Comparison of ENCODE assay signal across 23 cellular contexts in the genomic region with DNA sequence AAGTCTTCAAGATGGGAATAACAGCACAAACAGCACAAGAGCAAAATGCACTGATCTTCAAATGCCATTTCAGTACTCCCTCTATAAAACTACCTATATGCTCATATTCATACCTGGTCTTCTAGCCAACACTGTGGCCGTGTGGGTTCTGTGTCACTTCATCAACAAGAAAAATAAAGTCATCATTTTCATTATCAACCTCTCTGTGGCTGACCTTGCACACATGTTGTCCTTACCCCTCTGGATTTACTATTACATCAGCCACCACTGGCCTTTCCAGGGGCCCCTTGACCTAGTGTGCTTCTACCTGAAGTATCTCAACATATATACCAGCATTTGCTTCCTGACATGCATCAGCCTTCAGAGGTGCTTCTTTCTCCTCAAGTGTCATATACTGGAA. TPM values are rescaled to one million over a fixed set of nuclear protein-coding genes. Genes with fewer than 3 reads are reported as not detected.
A peak's percentile ranks its signal among the peaks of the same experiment; 100 is the strongest.
DNase-seq lines count a peak whose midpoint lies in the region; ATAC-seq and TF ChIP-seq lines count a peak whose summit lies in the region.
"Had no signal": no experiment of that assay in that cellular context is flagged by ENCODE, and none has a peak within 500 bp of the region (broad histone marks: within the 10 kb centered on the region; RNA-seq: fewer than 3 reads in every experiment).

No MANE protein-coding gene starts in this region.

- H3K4me3 Mint-ChIP-seq in activated CD4-positive, alpha-beta T cell treated with anti-CD3 and anti-CD28 coated beads for 36 hours: no peak overlapping the region
- H3K4me3 Mint-ChIP-seq in naive thymus-derived CD4-positive, alpha-beta T cell: no peak overlapping the region
- H3K4me3 Mint-ChIP-seq: CD14-positive monocyte had no signal

- POLR2A ChIA-PET in activated CD4-positive, alpha-beta T cell treated with anti-CD3 and anti-CD28 coated beads for 36 hours (lab: Charles Lee): no interaction called here
- POLR2A ChIA-PET in A673 (lab: Charles Lee; ENCODE audit: low non-redundant PET): no interaction called here
- POLR2A ChIA-PET in naive thymus-derived CD4-positive, alpha-beta T cell (lab: Charles Lee): no interaction called here

- H3K36me3 ChIP-seq in A673 (ENCODE audit: insufficient read depth, low read length, poor library complexity, severe bottlenecking): no peaks in the 10 kb centered on the region
- no peaks in the 10 kb centered on the region for H3K36me3 ChIP-seq in naive thymus-derived CD4-positive, alpha-beta T cell (ENCODE audit: control insufficient read depth in 2 of 3, insufficient read depth in 3 of 3, low read length in 3 of 3)

- H3K9me3 ChIP-seq in A673 (ENCODE audit: low read depth, low read length, poor library complexity, severe bottlenecking): no peaks in the 10 kb centered on the region
- no peaks in the 10 kb centered on the region for H3K9me3 ChIP-seq in naive thymus-derived CD4-positive, alpha-beta T cell (ENCODE audit: control insufficient read depth in 2 of 3, low read length in 3 of 3)

- H3K27me3 ChIP-seq in A673 (replicated peaks; ENCODE audit: insufficient read depth, low read depth, low read length, poor library complexity): no peaks in the 10 kb centered on the region
- no peaks in the 10 kb centered on the region for H3K27me3 ChIP-seq in naive thymus-derived CD4-positive, alpha-beta T cell (ENCODE audit: control insufficient read depth in 2 of 2, insufficient read depth in 2 of 2, low read length in 2 of 2)

- no peaks in the 10 kb centered on the region for H3K27me3 Mint-ChIP-seq in activated CD4-positive, alpha-beta T cell treated with anti-CD3 and anti-CD28 coated beads for 36 hours
- no peaks in the 10 kb centered on the region for H3K27me3 Mint-ChIP-seq in naive thymus-derived CD4-positive, alpha-beta T cell

- intact Hi-C loops in activated CD4-positive, alpha-beta T cell treated with anti-CD3 and anti-CD28 coated beads for 36 hours (cut with DNase I, micrococcal nuclease): loop anchor here (5.0 to 10.0 kb wide), 7 partner anchors 108 to 950 kb away; a partner anchor contains a TSS
- intact Hi-C loops in A673 (cut with micrococcal nuclease; ENCODE audit: unreplicated experiment): loop anchor here (5.0 to 10.0 kb wide), 4 partner anchors 187 to 488 kb away; a partner anchor contains a TSS
- intact Hi-C loops in naive thymus-derived CD4-positive, alpha-beta T cell (cut with micrococcal nuclease): loop anchor here (5.0 to 10.0 kb wide), 7 partner anchors 77 to 948 kb away; a partner anchor contains a TSS

- H3K36me3 Mint-ChIP-seq in activated CD4-positive, alpha-beta T cell treated with anti-CD3 and anti-CD28 coated beads for 36 hours (ENCODE audit: low read depth): peaks cover 4% of the 10 kb centered on the region
- peaks cover 0 to 9% (median 0%) of the 10 kb centered on the region in 5 donors for H3K36me3 Mint-ChIP-seq in naive thymus-derived CD4-positive, alpha-beta T cell
- H3K36me3 Mint-ChIP-seq: CD14-positive monocyte had no signal

- peak; percentile 34 for ATAC-seq in activated CD4-positive, alpha-beta T cell treated with anti-CD3 and anti-CD28 coated beads for 36 hours
- ATAC-seq in naive thymus-derived CD4-positive, alpha-beta T cell: no peak

- DNase-seq in activated CD4-positive, alpha-beta T cell treated with anti-CD3 and anti-CD28 coated beads for 36 hours: peak; percentile 20
- no peak for DNase-seq in activated CD4-positive, alpha-beta T cell treated with anti-CD3 and anti-CD28 coated beads, Interleukin-2, amount 50 U/mL, for 4 hours
- DNase-seq in A673 (ENCODE audit: low spot score) (no peak), OCI-M1 (lab: John Stamatoyannopoulos, UW) (peak; percentile 5), GF-D8 (lab: John Stamatoyannopoulos, UW) (no peak), cerebellar nuclear complex (lab: John Stamatoyannopoulos, UW) (no peak), inferior parietal cortex (ENCODE audit: extremely low spot score) (no peak)
- no peak for DNase-seq in naive thymus-derived CD4-positive, alpha-beta T cell
- DNase-seq: COR-L47, DMS 273 treated with DMSO at 0.1 percent for 48 hours, DND-41, H7, NCI-H1105 treated with DMSO at 0.1 percent for 48 hours, NCI-H187, NCI-H2227 treated with DMSO at 0.1 percent for 48 hours, NCI-H510A treated with DMSO at 0.1 percent for 48 hours, NCI-H82, SHP77 treated with DMSO at 0.1 percent for 48 hours had no signal

- TF ChIP-seq CTCF in A673 (conservative IDR thresholded peaks at IDR 0.05; ENCODE audit: low read depth, low read length): no peak

- no peak overlapping the region for H3K4me3 ChIP-seq in A673 (ENCODE audit: low read depth, low read length, poor library complexity, severe bottlenecking)
- H3K4me3 ChIP-seq in naive thymus-derived CD4-positive, alpha-beta T cell (ENCODE audit: low read length): no peak overlapping the region

- peaks cover 41% of the 10 kb centered on the region for H3K4me1 Mint-ChIP-seq in activated CD4-positive, alpha-beta T cell treated with anti-CD3 and anti-CD28 coated beads for 36 hours
- peaks cover 4 to 63% (median 25%) of the 10 kb centered on the region in 7 donors for H3K4me1 Mint-ChIP-seq in naive thymus-derived CD4-positive, alpha-beta T cell

- peaks cover 22% of the 10 kb centered on the region for H3K4me1 ChIP-seq in A673 (ENCODE audit: insufficient read depth, low read length, poor library complexity, severe bottlenecking)
- peaks cover 5 to 14% of the 10 kb centered on the region in 2 donors for H3K4me1 ChIP-seq in naive thymus-derived CD4-positive, alpha-beta T cell (ENCODE audit: control insufficient read depth in 2 of 2, insufficient read depth in 2 of 2, low read length in 2 of 2)

- H3K27ac ChIP-seq in A673 (ENCODE audit: low read depth, low read length, poor library complexity, severe bottlenecking): peak overlapping the region; percentile 72
- no peak overlapping the region for H3K27ac ChIP-seq in naive thymus-derived CD4-positive, alpha-beta T cell (ENCODE audit: low read depth, low read length)
- H3K27ac ChIP-seq: 22Rv1 had no signal

- H3K9me3 Mint-ChIP-seq in activated CD4-positive, alpha-beta T cell treated with anti-CD3 and anti-CD28 coated beads for 36 hours (ENCODE audit: low read depth): no peaks in the 10 kb centered on the region
- H3K9me3 Mint-ChIP-seq in naive thymus-derived CD4-positive, alpha-beta T cell: peaks cover 0 to 2% (median 0%) of the 10 kb centered on the region in 11 donors

- CTCF ChIA-PET in activated CD4-positive, alpha-beta T cell treated with anti-CD3 and anti-CD28 coated beads for 36 hours (lab: Charles Lee): interaction anchor here (0.6 kb wide), 1 partner anchor 86 kb away, joined by 3 read pairs; no protein-coding TSS in a partner anchor
- CTCF ChIA-PET in A673 (lab: Charles Lee): no interaction called here
- CTCF ChIA-PET in naive thymus-derived CD4-positive, alpha-beta T cell (lab: Charles Lee): no interaction called here

- BruUV-seq in A673 (replicated peaks; lab: Mats Ljungman, UMichigan): no TSS peak

- H3K27ac Mint-ChIP-seq in activated CD4-positive, alpha-beta T cell treated with anti-CD3 and anti-CD28 coated beads for 36 hours: peak overlapping the region; percentile 19
- H3K27ac Mint-ChIP-seq in naive thymus-derived CD4-positive, alpha-beta T cell: peak overlapping the region in 5 of 9 donors; percentile 7 to 81 (median 60)
- H3K27ac Mint-ChIP-seq: CD14-positive monocyte had no signal

RNA-seq across cellular contexts. Expression of a gene that starts 59.6 kb away (rescaled TPM):
- total RNA-seq in activated CD4-positive, alpha-beta T cell treated with anti-CD3 and anti-CD28 coated beads for 36 hours: 1 to 10 TPM; 8.5 to 9.9 TPM
- total RNA-seq in A673 (2021): 27.1 and 31.7 TPM in 2 replicates
- 10 to 100 TPM; 34.5 to 77.7 (median 39.9) TPM for total RNA-seq in naive thymus-derived CD4-positive, alpha-beta T cell
- polyA plus RNA-seq in naive thymus-derived CD4-positive, alpha-beta T cell: 1 to 10 TPM; 6.6 to 8.5 TPM
- total RNA-seq: G401, H7, RPMI7951 had no signal
- polyA plus RNA-seq: AG04450 had no signal

Comparison
In these comparisons a context has a peak if more than half of its experiments do, and no peak if none do; other contexts are left out.
1. DNase-seq: peak in activated CD4-positive, alpha-beta T cell treated with anti-CD3 and anti-CD28 coated beads for 36 hours (single experiment) and OCI-M1 (single experiment); none in activated CD4-positive, alpha-beta T cell treated with anti-CD3 and anti-CD28 coated beads, Interleukin-2, amount 50 U/mL, for 4 hours (0 of 2), A673 (single experiment), naive thymus-derived CD4-positive, alpha-beta T cell (0 of 9), GF-D8 (single experiment), cerebellar nuclear complex (0 of 2) and inferior parietal cortex (single experiment).